In the genomic region with DNA sequence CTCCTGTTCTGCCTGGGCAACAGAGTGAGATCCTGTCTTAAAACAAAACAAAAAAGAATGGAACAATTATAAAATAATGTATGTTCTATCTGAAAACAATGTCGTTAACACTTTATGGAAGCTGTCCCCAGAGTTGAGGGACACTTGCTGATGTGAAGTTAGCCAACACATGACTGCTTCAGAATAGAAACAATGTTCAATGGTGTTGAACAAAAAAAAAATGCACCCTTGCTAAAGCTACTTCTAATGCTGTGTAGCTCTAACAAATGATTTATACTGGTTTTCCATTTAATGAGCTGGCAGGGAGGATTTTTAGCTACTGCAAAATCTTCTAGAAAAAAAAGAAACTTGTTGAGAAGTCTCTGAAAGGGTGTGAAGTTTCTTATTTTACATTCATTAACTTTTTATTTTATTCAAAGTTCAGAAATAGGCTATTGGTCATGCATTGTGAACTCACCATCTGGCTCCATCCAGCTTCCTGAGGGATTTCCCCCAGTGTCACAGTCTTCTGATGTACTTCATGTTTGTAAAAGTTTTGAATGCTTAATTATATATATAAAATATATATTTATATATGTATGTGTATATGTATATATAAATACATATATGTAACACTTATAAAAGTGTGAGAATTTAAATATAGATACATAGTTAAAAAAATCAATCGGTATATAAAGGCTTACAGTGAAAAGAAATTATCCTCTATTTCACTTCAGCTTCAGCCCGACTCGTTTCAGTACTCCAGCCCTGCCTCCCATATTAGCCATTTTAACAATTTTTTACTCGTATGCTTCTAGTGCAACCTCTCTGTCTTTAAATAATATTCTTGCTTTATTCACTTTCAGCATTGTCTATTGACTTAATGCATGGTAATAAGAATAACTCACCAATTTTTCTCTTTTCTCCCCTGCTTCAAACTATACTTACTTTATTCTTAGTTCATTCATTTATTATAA, we compare ENCODE assay signal across 15 cellular contexts. TPM values are rescaled to one million over a fixed set of nuclear protein-coding genes. Genes with fewer than 3 reads are reported as not detected.
DNase-seq lines count a peak whose midpoint lies in the region; ATAC-seq and TF ChIP-seq lines count a peak whose summit lies in the region.
"Had no signal": no experiment of that assay in that cellular context is flagged by ENCODE, and none has a peak within 500 bp of the region (broad histone marks: within the 10 kb centered on the region; RNA-seq: fewer than 3 reads in every experiment).

No MANE protein-coding gene starts in this region.

- ATAC-seq in GM21381 (IDR thresholded peaks at IDR 0.05; ENCODE audit: unreplicated experiment) (peak; percentile 68), HG03103 (IDR thresholded peaks at IDR 0.05; ENCODE audit: low read depth, unreplicated experiment) (peak; percentile 59)
- ATAC-seq: GM23338, left ventricle myocardium superior had no signal

- TF ChIP-seq CTCF in GM12865 (IDR thresholded peaks at IDR 0.05; ENCODE audit: insufficient read depth, low read depth, low read length, missing control alignments), result no peak
- TF ChIP-seq CTCF in Peyer's patch (IDR thresholded peaks at IDR 0.05), result no peak

- H3K9me3 ChIP-seq in Peyer's patch, result no peaks in the 10 kb centered on the region

- H3K27me3 ChIP-seq in Peyer's patch, result no peaks in the 10 kb centered on the region

- peak overlapping the region in 1 of 4 donors; percentile 67 for H3K27ac ChIP-seq in Peyer's patch

- H3K4me3 ChIP-seq in GM12865 (ENCODE audit: low read depth, low read length) (no peak overlapping the region), Peyer's patch (no peak overlapping the region)
- H3K4me3 ChIP-seq: GM23338, smooth muscle cell had no signal

- DNase-seq in GM12865 (ENCODE audit: low read depth) (peak; percentile 40), dermis microvascular lymphatic vessel endothelial cell (ENCODE audit: low read depth in 2 of 2) (peak; percentile 60 to 76), Peyer's patch (no peak), NCI-H774 (lab: John Stamatoyannopoulos, UW) (no peak), erythroblast (lab: John Stamatoyannopoulos, UW) (no peak), EL (no peak)
- DNase-seq: activated CD4-positive, alpha-beta T cell treated with anti-CD3 and anti-CD28 coated beads for 1 hour; activated naive CD8-positive, alpha-beta T cell treated with anti-CD3 and anti-CD28 coated beads, Interleukin-2, amount 10 ng/mL, durations not matched to agents 7 days and 5 days; CD4-positive, CD25-positive, alpha-beta regulatory T cell; left ventricle myocardium superior; NCI-H1105 treated with DMSO at 0.1 percent for 48 hours had no signal

- no peaks in the 10 kb centered on the region for H3K4me1 ChIP-seq in Peyer's patch

- TF ChIP-seq POLR2A in Peyer's patch (IDR thresholded peaks at IDR 0.05) (no peak), erythroblast (IDR thresholded peaks at IDR 0.05; ENCODE audit: low read length) (no peak)

- H3K36me3 ChIP-seq in Peyer's patch, result no peaks in the 10 kb centered on the region

RNA-seq across cellular contexts. Expression of a gene that starts 35.0 kb away (rescaled TPM):
- total RNA-seq in dermis microvascular lymphatic vessel endothelial cell, result 2.0 and 5.3 TPM in 2 replicates
- total RNA-seq in Peyer's patch, result 10 to 100 TPM in 1 of 4 donors, 1 to 10 TPM in 2, under 1 TPM in 1; 0.88 to 75.9 (median 4.4) TPM

Comparison
In these comparisons a context has a peak if more than half of its experiments do, and no peak if none do; other contexts are left out.
1. DNase-seq: peak in GM12865 (single experiment) and dermis microvascular lymphatic vessel endothelial cell (2 of 2); none in Peyer's patch (0 of 3), NCI-H774 (single experiment), erythroblast (0 of 2) and EL (single experiment).